Comparison of ENCODE assay signal across 2 cellular contexts in genomic region chr5:93285461-93285860, GRCh38.
TF ChIP-seq lines count a peak whose summit lies in the region.

No MANE protein-coding gene starts in this region.

TF ChIP-seq in HCT116, 20 proteins besides CTCF, POLR2A, EP300 and RAD21 (continued from another document):
- TF ChIP-seq, protein P1, sequence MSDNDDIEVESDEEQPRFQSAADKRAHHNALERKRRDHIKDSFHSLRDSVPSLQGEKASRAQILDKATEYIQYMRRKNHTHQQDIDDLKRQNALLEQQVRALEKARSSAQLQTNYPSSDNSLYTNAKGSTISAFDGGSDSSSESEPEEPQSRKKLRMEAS (IDR thresholded peaks at IDR 0.05), result no peak
- TF ChIP-seq SIN3A (IDR thresholded peaks at IDR 0.05; ENCODE audit: low read depth), result no peak
- no peak for TF ChIP-seq TCF7L2 (IDR thresholded peaks at IDR 0.05; ENCODE audit: borderline replicate concordance, extremely low read depth, insufficient read depth, insufficient read length)
- TF ChIP-seq, protein P2, sequence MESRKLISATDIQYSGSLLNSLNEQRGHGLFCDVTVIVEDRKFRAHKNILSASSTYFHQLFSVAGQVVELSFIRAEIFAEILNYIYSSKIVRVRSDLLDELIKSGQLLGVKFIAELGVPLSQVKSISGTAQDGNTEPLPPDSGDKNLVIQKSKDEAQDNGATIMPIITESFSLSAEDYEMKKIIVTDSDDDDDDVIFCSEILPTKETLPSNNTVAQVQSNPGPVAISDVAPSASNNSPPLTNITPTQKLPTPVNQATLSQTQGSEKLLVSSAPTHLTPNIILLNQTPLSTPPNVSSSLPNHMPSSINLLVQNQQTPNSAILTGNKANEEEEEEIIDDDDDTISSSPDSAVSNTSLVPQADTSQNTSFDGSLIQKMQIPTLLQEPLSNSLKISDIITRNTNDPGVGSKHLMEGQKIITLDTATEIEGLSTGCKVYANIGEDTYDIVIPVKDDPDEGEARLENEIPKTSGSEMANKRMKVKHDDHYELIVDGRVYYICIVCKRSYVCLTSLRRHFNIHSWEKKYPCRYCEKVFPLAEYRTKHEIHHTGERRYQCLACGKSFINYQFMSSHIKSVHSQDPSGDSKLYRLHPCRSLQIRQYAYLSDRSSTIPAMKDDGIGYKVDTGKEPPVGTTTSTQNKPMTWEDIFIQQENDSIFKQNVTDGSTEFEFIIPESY (IDR thresholded peaks at IDR 0.05; ENCODE audit: extremely low read depth, insufficient replicate concordance, low read length), result no peak
- no peak for TF ChIP-seq YY1 (IDR thresholded peaks at IDR 0.05; ENCODE audit: extremely low read depth, insufficient replicate concordance, low read depth, low read length)
- TF ChIP-seq SRF (IDR thresholded peaks at IDR 0.05; ENCODE audit: low read depth), result no peak

TF ChIP-seq in K562, 482 proteins besides CTCF, POLR2A, EP300 and RAD21 (continued from another document):
- TF ChIP-seq, protein P3, sequence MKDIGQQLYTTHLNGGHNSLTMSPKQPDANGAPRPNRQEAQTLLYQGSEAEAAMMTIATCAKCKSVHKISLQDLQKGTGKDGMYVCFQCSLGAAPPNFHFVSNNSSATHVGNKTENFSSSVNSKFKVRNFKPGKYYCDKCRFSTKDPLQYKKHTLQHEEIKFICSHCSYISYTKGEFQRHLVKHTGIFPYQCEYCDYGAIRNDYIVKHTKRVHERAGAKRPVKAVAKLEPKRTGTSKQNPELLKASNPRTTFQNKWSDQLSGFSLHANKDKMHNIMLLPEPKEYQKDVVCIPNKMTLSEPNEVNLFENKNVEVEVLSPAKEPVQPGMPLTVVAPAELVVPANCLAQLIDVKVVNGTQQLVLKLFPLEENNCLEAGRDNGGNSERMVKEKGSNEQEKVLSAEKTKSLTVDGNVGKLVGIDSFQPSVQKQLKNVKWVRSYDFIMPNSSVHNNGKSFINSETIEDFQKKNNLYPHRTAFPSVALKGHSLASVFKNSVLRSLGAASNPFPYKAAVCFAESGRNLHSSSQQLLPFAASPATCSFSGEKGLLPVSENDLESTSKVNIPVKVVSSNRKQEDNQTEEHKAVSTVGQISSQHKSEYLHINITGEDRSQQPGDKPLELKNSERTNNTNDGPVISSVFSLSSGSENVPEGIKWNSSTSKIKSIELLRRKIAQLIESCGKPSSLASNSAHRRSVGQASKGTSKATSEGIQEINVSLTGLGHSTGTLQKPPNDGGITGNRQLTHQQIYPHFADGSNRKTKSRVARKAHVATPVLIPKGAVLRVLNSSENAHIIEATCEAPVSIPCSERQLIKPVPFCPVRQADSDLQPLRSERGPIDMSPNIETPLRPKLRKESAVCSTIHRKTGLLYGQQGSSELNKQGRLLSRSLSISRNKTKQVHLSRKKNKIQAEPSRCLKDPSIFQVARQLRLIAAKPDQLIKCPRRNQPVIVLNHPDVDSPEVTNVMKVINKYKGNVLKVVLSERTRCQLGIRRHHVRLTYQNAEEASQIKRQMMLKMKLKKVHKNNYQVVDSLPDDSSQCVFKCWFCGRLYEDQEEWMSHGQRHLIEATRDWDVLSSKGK (CRISPR knock-in tag; IDR thresholded peaks at IDR 0.05), result no peak
- TF ChIP-seq MAFG (tag; conservative IDR thresholded peaks at IDR 0.05), result peak; percentile 55; the same call in 1 of the 2 replicates
- TF ChIP-seq CCNT2 (IDR thresholded peaks at IDR 0.05; ENCODE audit: borderline replicate concordance, extremely low read depth, insufficient read length, low read depth, low read length), result no peak
- no peak for TF ChIP-seq XRCC3 (IDR thresholded peaks at IDR 0.05)
- TF ChIP-seq SRSF7 (optimal IDR thresholded peaks at IDR 0.05; ENCODE audit: low read depth, low read length), result no peak
- TF ChIP-seq RFX7 (CRISPR knock-in tag; IDR thresholded peaks at IDR 0.05), result no peak
- TF ChIP-seq, protein P4, sequence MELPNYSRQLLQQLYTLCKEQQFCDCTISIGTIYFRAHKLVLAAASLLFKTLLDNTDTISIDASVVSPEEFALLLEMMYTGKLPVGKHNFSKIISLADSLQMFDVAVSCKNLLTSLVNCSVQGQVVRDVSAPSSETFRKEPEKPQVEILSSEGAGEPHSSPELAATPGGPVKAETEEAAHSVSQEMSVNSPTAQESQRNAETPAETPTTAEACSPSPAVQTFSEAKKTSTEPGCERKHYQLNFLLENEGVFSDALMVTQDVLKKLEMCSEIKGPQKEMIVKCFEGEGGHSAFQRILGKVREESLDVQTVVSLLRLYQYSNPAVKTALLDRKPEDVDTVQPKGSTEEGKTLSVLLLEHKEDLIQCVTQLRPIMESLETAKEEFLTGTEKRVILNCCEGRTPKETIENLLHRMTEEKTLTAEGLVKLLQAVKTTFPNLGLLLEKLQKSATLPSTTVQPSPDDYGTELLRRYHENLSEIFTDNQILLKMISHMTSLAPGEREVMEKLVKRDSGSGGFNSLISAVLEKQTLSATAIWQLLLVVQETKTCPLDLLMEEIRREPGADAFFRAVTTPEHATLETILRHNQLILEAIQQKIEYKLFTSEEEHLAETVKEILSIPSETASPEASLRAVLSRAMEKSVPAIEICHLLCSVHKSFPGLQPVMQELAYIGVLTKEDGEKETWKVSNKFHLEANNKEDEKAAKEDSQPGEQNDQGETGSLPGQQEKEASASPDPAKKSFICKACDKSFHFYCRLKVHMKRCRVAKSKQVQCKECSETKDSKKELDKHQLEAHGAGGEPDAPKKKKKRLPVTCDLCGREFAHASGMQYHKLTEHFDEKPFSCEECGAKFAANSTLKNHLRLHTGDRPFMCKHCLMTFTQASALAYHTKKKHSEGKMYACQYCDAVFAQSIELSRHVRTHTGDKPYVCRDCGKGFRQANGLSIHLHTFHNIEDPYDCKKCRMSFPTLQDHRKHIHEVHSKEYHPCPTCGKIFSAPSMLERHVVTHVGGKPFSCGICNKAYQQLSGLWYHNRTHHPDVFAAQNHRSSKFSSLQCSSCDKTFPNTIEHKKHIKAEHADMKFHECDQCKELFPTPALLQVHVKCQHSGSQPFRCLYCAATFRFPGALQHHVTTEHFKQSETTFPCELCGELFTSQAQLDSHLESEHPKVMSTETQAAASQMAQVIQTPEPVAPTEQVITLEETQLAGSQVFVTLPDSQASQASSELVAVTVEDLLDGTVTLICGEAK (IDR thresholded peaks at IDR 0.05), result no peak
- TF ChIP-seq, protein P4 (CRISPR knock-in tag; IDR thresholded peaks at IDR 0.05), result no peak
- TF ChIP-seq ESRRB (CRISPR knock-in tag; IDR thresholded peaks at IDR 0.05; ENCODE audit: borderline replicate concordance), result no peak
- no peak for TF ChIP-seq MEIS2 (IDR thresholded peaks at IDR 0.05; ENCODE audit: partially characterized antibody)
- 0 out of 2 replicates have a peak, but pooled peaks have one; percentile 12 for TF ChIP-seq NFE2L1 (tag; IDR thresholded peaks at IDR 0.05; ENCODE audit: borderline replicate concordance, low read depth)
TF ChIP-seq in K562: peak in this region for 4.
